In the genomic region with DNA sequence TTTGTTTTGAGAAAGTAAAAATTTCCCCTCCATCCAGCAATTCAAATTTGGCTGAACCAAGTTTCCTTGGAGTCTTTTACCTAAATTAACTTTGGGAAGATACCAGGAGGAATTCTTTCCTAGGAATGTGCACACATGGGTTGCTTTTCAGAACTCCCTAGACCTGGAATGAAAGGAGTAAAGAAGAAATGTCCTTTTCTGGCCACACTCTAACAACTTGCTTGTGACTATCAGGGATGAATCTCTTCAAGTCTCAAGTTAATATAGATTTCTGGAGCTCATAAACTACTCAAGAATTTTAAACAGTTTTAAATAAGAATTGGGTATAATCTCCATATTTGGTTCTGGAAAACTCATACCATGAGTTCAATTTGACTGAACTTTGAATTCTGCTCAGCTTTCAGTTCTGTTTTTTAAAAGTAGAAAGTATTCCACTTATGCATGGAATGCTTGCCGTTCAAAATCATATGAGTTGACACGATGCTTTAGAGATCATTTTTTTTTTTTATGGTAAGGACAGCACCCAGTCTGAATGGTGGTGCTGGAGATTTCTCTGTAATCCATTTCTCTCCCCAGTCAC, we compare ENCODE assay signal across 13 cellular contexts. TPM values are rescaled to one million over a fixed set of nuclear protein-coding genes. Genes with fewer than 3 reads are reported as not detected.
DNase-seq lines count a peak whose midpoint lies in the region; ATAC-seq and TF ChIP-seq lines count a peak whose summit lies in the region.
"Had no signal": no experiment of that assay in that cellular context is flagged by ENCODE, and none has a peak within 500 bp of the region (broad histone marks: within the 10 kb centered on the region; RNA-seq: fewer than 3 reads in every experiment).

No MANE protein-coding gene starts in this region.

- H3K27ac ChIP-seq in ascending aorta = peak overlapping the region; percentile 36 to 48
- H3K27ac ChIP-seq: testis had no signal

- no peak for DNase-seq in activated naive CD4-positive, alpha-beta T cell treated with anti-CD3 and anti-CD28 coated beads, Interleukin-2, amount 50 U/mL, for 72 hours (ENCODE audit: low spot score in 2 of 2)
- DNase-seq in activated naive CD4-positive, alpha-beta T cell treated with anti-CD3 and anti-CD28 coated beads for 36 hours = no peak
- no peak for DNase-seq in ascending aorta (ENCODE audit: low spot score in 2 of 2)
- DNase-seq in stimulated activated naive B cell treated with anti-CD40 and anti-IgM and Interleukin-4, amounts not matched to agents 10 μg/mL and 1 μg/mL and 100 μg/mL, for 72 hours = no peak
- no peak for DNase-seq in NCI-H1694 treated with DMSO at 0.1 percent for 48 hours (lab: John Stamatoyannopoulos, UW)
- DNase-seq in COLO668 (lab: John Stamatoyannopoulos, UW; ENCODE audit: unreplicated experiment) = no peak
- DNase-seq in HK-2 (ENCODE audit: unreplicated experiment) = no peak
- DNase-seq: ACHN; effector CD8-positive, alpha-beta T cell; left colon; NCI-H2029; testis had no signal

- H3K4me1 ChIP-seq in ascending aorta = peaks cover 0 to 13% of the 10 kb centered on the region in 2 donors
- H3K4me1 ChIP-seq: testis had no signal

- H3K9me3 Mint-ChIP-seq in activated naive CD4-positive, alpha-beta T cell treated with anti-CD3 and anti-CD28 coated beads, Interleukin-2, amount 50 U/mL, for 72 hours = peaks cover 0 to 10% of the 10 kb centered on the region in 2 donors
- peaks cover 5% of the 10 kb centered on the region for H3K9me3 Mint-ChIP-seq in activated naive CD4-positive, alpha-beta T cell treated with anti-CD3 and anti-CD28 coated beads for 36 hours
- H3K9me3 Mint-ChIP-seq in stimulated activated naive B cell treated with anti-CD40 and anti-IgM and Interleukin-4, amounts not matched to agents 10 μg/mL and 1 μg/mL and 100 μg/mL, for 72 hours = peaks cover 4 to 5% of the 10 kb centered on the region in 2 donors

- peaks cover 23% of the 10 kb centered on the region for H3K4me1 Mint-ChIP-seq in activated naive CD4-positive, alpha-beta T cell treated with anti-CD3 and anti-CD28 coated beads for 36 hours (ENCODE audit: low read depth)
- H3K4me1 Mint-ChIP-seq in stimulated activated naive B cell treated with anti-CD40 and anti-IgM and Interleukin-4, amounts not matched to agents 10 μg/mL and 1 μg/mL and 100 μg/mL, for 72 hours = peaks cover 49 to 74% of the 10 kb centered on the region in 2 donors

- no peaks in the 10 kb centered on the region for H3K27me3 Mint-ChIP-seq in activated naive CD4-positive, alpha-beta T cell treated with anti-CD3 and anti-CD28 coated beads for 36 hours (ENCODE audit: low read depth)
- no peaks in the 10 kb centered on the region for H3K27me3 Mint-ChIP-seq in stimulated activated naive B cell treated with anti-CD40 and anti-IgM and Interleukin-4, amounts not matched to agents 10 μg/mL and 1 μg/mL and 100 μg/mL, for 72 hours

- peaks cover 0 to 10% of the 10 kb centered on the region in 2 donors for H3K9me3 ChIP-seq in ascending aorta
- H3K9me3 ChIP-seq: testis had no signal

- intact Hi-C loops in activated naive CD4-positive, alpha-beta T cell treated with anti-CD3 and anti-CD28 coated beads for 36 hours (cut with micrococcal nuclease) = loop anchor here (1.0 kb wide), 1 partner anchor 13 kb away; no protein-coding TSS in a partner anchor
- intact Hi-C loops in ascending aorta (cut with DNase I) = loop anchor here (5.0 kb wide), 1 partner anchor 712 kb away; no protein-coding TSS in a partner anchor

- CTCF ChIA-PET in activated naive CD4-positive, alpha-beta T cell treated with anti-CD3 and anti-CD28 coated beads for 36 hours (lab: Charles Lee) = interaction anchor here (0.6 kb wide), 2 partner anchors 36 to 86 kb away, joined by 3 read pairs; no protein-coding TSS in a partner anchor

- peaks cover 8 to 16% of the 10 kb centered on the region in 2 donors for H3K36me3 Mint-ChIP-seq in activated naive CD4-positive, alpha-beta T cell treated with anti-CD3 and anti-CD28 coated beads, Interleukin-2, amount 50 U/mL, for 72 hours
- H3K36me3 Mint-ChIP-seq in activated naive CD4-positive, alpha-beta T cell treated with anti-CD3 and anti-CD28 coated beads for 36 hours (ENCODE audit: low read depth) = peaks cover 5% of the 10 kb centered on the region
- H3K36me3 Mint-ChIP-seq in stimulated activated naive B cell treated with anti-CD40 and anti-IgM and Interleukin-4, amounts not matched to agents 10 μg/mL and 1 μg/mL and 100 μg/mL, for 72 hours = peaks cover 49 to 69% of the 10 kb centered on the region in 2 donors

- H3K4me3 Mint-ChIP-seq in activated naive CD4-positive, alpha-beta T cell treated with anti-CD3 and anti-CD28 coated beads for 36 hours = no peak overlapping the region
- H3K4me3 Mint-ChIP-seq in stimulated activated naive B cell treated with anti-CD40 and anti-IgM and Interleukin-4, amounts not matched to agents 10 μg/mL and 1 μg/mL and 100 μg/mL, for 72 hours = peak overlapping the region; percentile 76 to 80

- no peak for TF ChIP-seq CTCF in ascending aorta (IDR thresholded peaks at IDR 0.05)

- ATAC-seq in activated naive CD4-positive, alpha-beta T cell treated with anti-CD3 and anti-CD28 coated beads, Interleukin-2, amount 50 U/mL, for 72 hours = peak; percentile 36 to 42
- ATAC-seq in HG02973 (IDR thresholded peaks at IDR 0.05; ENCODE audit: unreplicated experiment) = peak; percentile 22
- peak; percentile 64 to 67 for ATAC-seq in stimulated activated naive B cell treated with anti-CD40 and anti-IgM and Interleukin-4, amounts not matched to agents 10 μg/mL and 1 μg/mL and 100 μg/mL, for 72 hours (replicated peaks)
- ATAC-seq: left colon had no signal

- peak overlapping the region in 1 of 2 donors; percentile 77 for H3K27ac Mint-ChIP-seq in activated naive CD4-positive, alpha-beta T cell treated with anti-CD3 and anti-CD28 coated beads, Interleukin-2, amount 50 U/mL, for 72 hours
- no peak overlapping the region for H3K27ac Mint-ChIP-seq in activated naive CD4-positive, alpha-beta T cell treated with anti-CD3 and anti-CD28 coated beads for 36 hours
- peak overlapping the region; percentile 95 for H3K27ac Mint-ChIP-seq in stimulated activated naive B cell treated with anti-CD40 and anti-IgM and Interleukin-4, amounts not matched to agents 10 μg/mL and 1 μg/mL and 100 μg/mL, for 72 hours

- no peaks in the 10 kb centered on the region for H3K36me3 ChIP-seq in ascending aorta

- H3K4me3 ChIP-seq in ascending aorta = no peak overlapping the region
- H3K4me3 ChIP-seq: testis had no signal

- no peaks in the 10 kb centered on the region for H3K27me3 ChIP-seq in ascending aorta
- H3K27me3 ChIP-seq: testis had no signal

RNA-seq across cellular contexts. Expression of gene RASGRP3, which starts 7.7 kb away (rescaled TPM):
- 1 to 10 TPM; 2.5 to 2.8 TPM for total RNA-seq in activated naive CD4-positive, alpha-beta T cell treated with anti-CD3 and anti-CD28 coated beads, Interleukin-2, amount 50 U/mL, for 72 hours
- 1 to 10 TPM; 1.9 to 2.3 TPM for total RNA-seq in activated naive CD4-positive, alpha-beta T cell treated with anti-CD3 and anti-CD28 coated beads for 36 hours
- 1.6 TPM for total RNA-seq in ascending aorta
